Comparison of ENCODE assay signal across 22 cellular contexts in the genomic region with DNA sequence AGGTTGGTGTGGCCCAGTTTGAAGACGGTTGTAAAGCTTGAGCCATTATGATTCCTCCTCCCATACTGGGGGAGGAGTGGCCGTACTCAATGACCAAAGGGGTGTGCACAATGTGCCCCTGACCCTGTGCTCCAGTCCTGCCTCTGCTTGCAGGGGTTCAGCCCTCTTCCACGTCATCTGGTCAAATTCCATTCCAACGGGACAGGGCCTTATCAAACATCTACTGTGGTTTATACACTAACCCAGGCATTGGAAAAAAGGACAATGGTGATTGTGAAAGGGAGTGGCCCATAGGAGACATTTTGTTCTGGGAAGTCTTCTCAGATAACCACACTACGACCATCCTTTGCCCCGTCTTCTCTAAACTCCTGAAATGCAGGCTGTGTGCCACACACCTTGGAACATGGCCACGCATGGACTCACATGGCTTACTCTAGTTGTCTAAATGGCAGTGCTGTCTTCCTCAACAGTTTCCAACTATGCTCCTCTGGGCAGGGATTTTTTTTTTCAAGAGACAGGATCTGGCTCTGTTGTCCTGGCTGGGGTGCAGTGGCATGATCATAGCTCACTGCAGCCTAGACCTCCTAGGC.
DNase-seq lines count a peak whose midpoint lies in the region; ATAC-seq and TF ChIP-seq lines count a peak whose summit lies in the region.
"Had no signal": no experiment of that assay in that cellular context is flagged by ENCODE, and none has a peak within 500 bp of the region (broad histone marks: within the 10 kb centered on the region; RNA-seq: fewer than 3 reads in every experiment).

No MANE protein-coding gene starts in this region.

- TF ChIP-seq POLR2A in thyroid gland (IDR thresholded peaks at IDR 0.05) = no peak

- no peak overlapping the region for H4K8ac ChIP-seq in mesenchymal stem cell (ENCODE audit: low read length)

- peak overlapping the region; percentile 4 for H2BK15ac ChIP-seq in mesenchymal stem cell (ENCODE audit: low read depth, poor library complexity, severe bottlenecking)

- H2BK12ac ChIP-seq in mesenchymal stem cell (ENCODE audit: low read length in 2 of 2) = peak overlapping the region; percentile 51 to 79

- H3K9me3 ChIP-seq in HEK293 (ENCODE audit: control insufficient read depth, insufficient read depth, low read depth, low read length) (no peaks in the 10 kb centered on the region; the same call in 1 of the 2 replicates), mesenchymal stem cell (ENCODE audit: control insufficient read depth, low read length) (no peaks in the 10 kb centered on the region), thyroid gland (no peaks in the 10 kb centered on the region)

- H3K4me1 ChIP-seq in HEK293 (ENCODE audit: control insufficient read depth, insufficient read depth, low read length) (no peaks in the 10 kb centered on the region), mesenchymal stem cell (ENCODE audit: control insufficient read depth, insufficient read depth, low read depth, low read length) (peaks cover 25% of the 10 kb centered on the region), thyroid gland (peaks cover 37 to 45% of the 10 kb centered on the region in 2 donors)

- H2AK5ac ChIP-seq in mesenchymal stem cell (ENCODE audit: low read length, severe bottlenecking) = peak overlapping the region; percentile 76

- H3K4me2 ChIP-seq in mesenchymal stem cell (ENCODE audit: low read length, poor library complexity, severe bottlenecking) = no peak overlapping the region

- POLR2A ChIA-PET in HEK293 (lab: Yijun Ruan, JAX) = no interaction called here

- H4K91ac ChIP-seq in mesenchymal stem cell (ENCODE audit: low read length) = peak overlapping the region; percentile 31

- H3K27me3 ChIP-seq in mesenchymal stem cell (ENCODE audit: control insufficient read depth in 1 of 2, insufficient read depth in 1 of 2, low read length in 2 of 2) = peaks cover 0 to 22% of the 10 kb centered on the region in 2 experiments
- H3K27me3 ChIP-seq in thyroid gland = no peaks in the 10 kb centered on the region

- no peak overlapping the region for H3K9ac ChIP-seq in mesenchymal stem cell (ENCODE audit: low read length)
- H3K9ac ChIP-seq: KMS-11 had no signal

- CTCF ChIA-PET in HEK293 (lab: Yijun Ruan, JAX) = no interaction called here

- no peak overlapping the region for H3K4ac ChIP-seq in mesenchymal stem cell (ENCODE audit: low read depth in 1 of 2, low read length in 2 of 2)

- no peak overlapping the region for H2AFZ ChIP-seq in mesenchymal stem cell (ENCODE audit: low read depth, low read length)

- no peak for ATAC-seq in HG03565 (IDR thresholded peaks at IDR 0.05; ENCODE audit: unreplicated experiment)
- no peak for ATAC-seq in GM18498 (IDR thresholded peaks at IDR 0.05; ENCODE audit: unreplicated experiment)
- ATAC-seq in HG03460 (IDR thresholded peaks at IDR 0.05; ENCODE audit: unreplicated experiment) = no peak
- ATAC-seq: GM12878, Panc1 had no signal

- H3K27ac ChIP-seq in HEK293 (ENCODE audit: extremely low read depth, low read depth, low read length) (no peak overlapping the region), mesenchymal stem cell (ENCODE audit: low read length, poor library complexity, severe bottlenecking) (no peak overlapping the region), thyroid gland (peak overlapping the region; percentile 77 to 98 (median 91))
- H3K27ac ChIP-seq: C4-2B, KMS-11 had no signal

- no peak overlapping the region for H2BK120ac ChIP-seq in mesenchymal stem cell (ENCODE audit: low read depth, low read length)

- DNase-seq in cardiac fibroblast (ENCODE audit: low read depth in 2 of 2) (peak; percentile 41 to 64), mesenchymal stem cell (no peak), thyroid gland (peak; percentile 24 to 52), Ammon's horn (ENCODE audit: low spot score) (no peak)
- DNase-seq: CD8-positive, alpha-beta memory T cell; DMS 273 treated with DMSO at 0.1 percent for 48 hours; DMS79; EL; MM.1S; NCI-H1694; NCI-H2029 treated with DMSO at 0.1 percent for 48 hours; NCI-H2227 treated with DMSO at 0.1 percent for 48 hours; NCI-H526 treated with DMSO at 0.1 percent for 48 hours; SHP77 treated with DMSO at 0.1 percent for 48 hours had no signal

- no peak overlapping the region for H3K4me3 ChIP-seq in HEK293 (ENCODE audit: low read depth, low read length)
- no peak overlapping the region for H3K4me3 ChIP-seq in cardiac fibroblast (replicated peaks in 1 of 2; ENCODE audit: low read depth in 2 of 2, low read length in 2 of 2)
- H3K4me3 ChIP-seq in mesenchymal stem cell (ENCODE audit: insufficient read depth in 1 of 2, low read depth in 1 of 2, low read length in 2 of 2) = no peak overlapping the region
- no peak overlapping the region for H3K4me3 ChIP-seq in thyroid gland (replicated peaks in 1 of 3)
- H3K4me3 ChIP-seq: GM12878 had no signal

- H3K36me3 ChIP-seq in HEK293 (ENCODE audit: control insufficient read depth in 2 of 2, insufficient read depth in 1 of 2, low read length in 2 of 2) (no peaks in the 10 kb centered on the region), mesenchymal stem cell (ENCODE audit: control insufficient read depth in 1 of 2, insufficient read depth in 2 of 2, low read depth in 1 of 2, low read length in 2 of 2) (no peaks in the 10 kb centered on the region), thyroid gland (no peaks in the 10 kb centered on the region)

- WGBS in mesenchymal stem cell = 99% methylated on average over 6 of the region's 7 CpGs
- 90 to 92% methylated on average over 7 of the region's 7 CpGs for WGBS in thyroid gland, 2 donors

- H3K18ac ChIP-seq in mesenchymal stem cell (ENCODE audit: low read depth in 1 of 2, low read length in 2 of 2) = peak overlapping the region in 1 of 2 experiments; percentile 5

- H3K23ac ChIP-seq in mesenchymal stem cell (ENCODE audit: low read length in 2 of 2) = no peak overlapping the region

- no peak overlapping the region for H3K14ac ChIP-seq in mesenchymal stem cell (ENCODE audit: low read length in 2 of 2)

- no peak overlapping the region for H2BK5ac ChIP-seq in mesenchymal stem cell (ENCODE audit: low read depth, low read length, poor library complexity, severe bottlenecking)

- intact Hi-C loops in thyroid gland (cut with DNase I) = no loop called here

- no peak for TF ChIP-seq CTCF in HEK293 (tag by site-specific recombination; IDR thresholded peaks at IDR 0.05)
- no peak for TF ChIP-seq CTCF in cardiac fibroblast (IDR thresholded peaks at IDR 0.05; ENCODE audit: low read depth, low read length)
- TF ChIP-seq CTCF in thyroid gland (IDR thresholded peaks at IDR 0.05) = no peak

- H3K79me1 ChIP-seq in mesenchymal stem cell (replicated peaks; ENCODE audit: low read length, poor library complexity, severe bottlenecking) = no peaks in the 10 kb centered on the region

TF ChIP-seq in HEK293, 187 proteins besides CTCF, POLR2A, EP300 and RAD21:
- peak; percentile 18 for TF ChIP-seq SETDB1 (IDR thresholded peaks at IDR 0.05; ENCODE audit: insufficient read length, low read length)
- TF ChIP-seq, protein P1, sequence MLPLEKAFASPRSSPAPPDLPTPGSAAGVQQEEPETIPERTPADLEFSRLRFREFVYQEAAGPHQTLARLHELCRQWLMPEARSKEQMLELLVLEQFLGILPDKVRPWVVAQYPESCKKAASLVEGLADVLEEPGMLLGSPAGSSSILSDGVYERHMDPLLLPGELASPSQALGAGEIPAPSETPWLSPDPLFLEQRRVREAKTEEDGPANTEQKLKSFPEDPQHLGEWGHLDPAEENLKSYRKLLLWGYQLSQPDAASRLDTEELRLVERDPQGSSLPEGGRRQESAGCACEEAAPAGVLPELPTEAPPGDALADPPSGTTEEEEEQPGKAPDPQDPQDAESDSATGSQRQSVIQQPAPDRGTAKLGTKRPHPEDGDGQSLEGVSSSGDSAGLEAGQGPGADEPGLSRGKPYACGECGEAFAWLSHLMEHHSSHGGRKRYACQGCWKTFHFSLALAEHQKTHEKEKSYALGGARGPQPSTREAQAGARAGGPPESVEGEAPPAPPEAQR (tag by site-specific recombination; IDR thresholded peaks at IDR 0.05) = no peak
- TF ChIP-seq, protein P2, sequence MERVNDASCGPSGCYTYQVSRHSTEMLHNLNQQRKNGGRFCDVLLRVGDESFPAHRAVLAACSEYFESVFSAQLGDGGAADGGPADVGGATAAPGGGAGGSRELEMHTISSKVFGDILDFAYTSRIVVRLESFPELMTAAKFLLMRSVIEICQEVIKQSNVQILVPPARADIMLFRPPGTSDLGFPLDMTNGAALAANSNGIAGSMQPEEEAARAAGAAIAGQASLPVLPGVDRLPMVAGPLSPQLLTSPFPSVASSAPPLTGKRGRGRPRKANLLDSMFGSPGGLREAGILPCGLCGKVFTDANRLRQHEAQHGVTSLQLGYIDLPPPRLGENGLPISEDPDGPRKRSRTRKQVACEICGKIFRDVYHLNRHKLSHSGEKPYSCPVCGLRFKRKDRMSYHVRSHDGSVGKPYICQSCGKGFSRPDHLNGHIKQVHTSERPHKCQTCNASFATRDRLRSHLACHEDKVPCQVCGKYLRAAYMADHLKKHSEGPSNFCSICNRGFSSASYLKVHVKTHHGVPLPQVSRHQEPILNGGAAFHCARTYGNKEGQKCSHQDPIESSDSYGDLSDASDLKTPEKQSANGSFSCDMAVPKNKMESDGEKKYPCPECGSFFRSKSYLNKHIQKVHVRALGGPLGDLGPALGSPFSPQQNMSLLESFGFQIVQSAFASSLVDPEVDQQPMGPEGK (tag by site-specific recombination; IDR thresholded peaks at IDR 0.05) = no peak

Comparison
In these comparisons a context has a peak if more than half of its experiments do, and no peak if none do; other contexts are left out.
1. H3K27ac ChIP-seq: peak in thyroid gland (3 of 3); none in HEK293 (single experiment) and mesenchymal stem cell (single experiment).
2. DNase-seq: peak in cardiac fibroblast (2 of 2) and thyroid gland (2 of 2); none in mesenchymal stem cell (single experiment) and Ammon's horn (single experiment).